ENCODE assay signal across 17 cellular contexts in the genomic region with DNA sequence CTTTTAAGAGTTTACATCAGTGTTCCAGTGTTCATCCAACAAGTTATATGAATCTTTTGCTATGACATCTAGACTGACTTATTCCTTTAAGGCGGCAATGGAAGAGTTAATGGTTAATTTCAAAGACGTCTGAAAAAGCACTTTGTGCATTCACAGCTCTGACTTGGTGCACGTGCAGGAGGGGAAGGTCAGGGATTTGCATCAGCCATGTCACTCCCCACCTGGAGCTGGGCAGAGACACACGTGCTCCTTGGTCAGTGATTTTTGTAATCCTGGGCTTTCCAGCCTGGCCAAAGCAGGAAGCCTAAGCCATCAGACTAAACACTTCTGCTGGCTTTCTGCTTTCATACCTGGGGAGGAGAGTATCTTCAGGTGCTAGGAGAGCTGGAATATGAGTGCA.
DNase-seq lines count a peak whose midpoint lies in the region; ATAC-seq, FAIRE-seq and TF ChIP-seq lines count a peak whose summit lies in the region.
"Had no signal": no experiment of that assay in that cellular context is flagged by ENCODE, and none has a peak within 500 bp of the region (broad histone marks: within the 10 kb centered on the region; RNA-seq: fewer than 3 reads in every experiment).

No MANE protein-coding gene starts in this region.

- H3K36me3 ChIP-seq in mammary epithelial cell (ENCODE audit: insufficient read depth, low read length) (no peaks in the 10 kb centered on the region), breast epithelium (no peaks in the 10 kb centered on the region)

- CTCF ChIA-PET in mammary epithelial cell (lab: Charles Lee; ENCODE audit: low non-redundant PET), result no interaction called here

- H3K4me2 ChIP-seq in mammary epithelial cell (ENCODE audit: insufficient read depth, low read depth, low read length), result no peak overlapping the region

- H3K27ac ChIP-seq in mammary epithelial cell (ENCODE audit: insufficient read depth, low read depth, low read length) (no peak overlapping the region), breast epithelium (no peak overlapping the region)
- H3K27ac ChIP-seq: 22Rv1 had no signal

- H3K4me3 ChIP-seq in mammary epithelial cell (replicated peaks in 1 of 3; ENCODE audit: insufficient read depth in 1 of 3, low read depth in 2 of 3, low read length in 3 of 3), result no peak overlapping the region
- H3K4me3 ChIP-seq in breast epithelium, result no peak overlapping the region

- TF ChIP-seq POLR2A in breast epithelium (IDR thresholded peaks at IDR 0.05), result no peak

- H3K27me3 Mint-ChIP-seq in osteocyte (ENCODE audit: unreplicated experiment), result no peaks in the 10 kb centered on the region

- H3K36me3 Mint-ChIP-seq in osteocyte (ENCODE audit: unreplicated experiment), result peaks cover 12% of the 10 kb centered on the region

- H3K4me1 Mint-ChIP-seq in osteocyte (ENCODE audit: unreplicated experiment), result peaks cover 13% of the 10 kb centered on the region

- H3K9ac ChIP-seq in mammary epithelial cell (ENCODE audit: insufficient read depth, low read length), result no peak overlapping the region

- TF ChIP-seq CTCF in mammary epithelial cell (conservative IDR thresholded peaks at IDR 0.05 in 1 of 2, IDR thresholded peaks at IDR 0.05 in 1 of 2; ENCODE audit: extremely low read depth in 1 of 2, insufficient read depth in 1 of 2, low read depth in 1 of 2, low read length in 2 of 2) (no peak), breast epithelium (IDR thresholded peaks at IDR 0.05) (no peak), osteocyte (IDR thresholded peaks at IDR 0.05) (no peak)

- FAIRE-seq in RCC 7860 (lab: Jason Lieb, UNC), result peak; percentile 24
- FAIRE-seq: GM19239, H54 had no signal

- WGBS in mammary epithelial cell (ENCODE audit: low coverage, missing lambda C conversion rate), result 73% methylated on average over 4 of the region's 4 CpGs

- no peak for ATAC-seq in GM21526 (IDR thresholded peaks at IDR 0.05; ENCODE audit: low FRiP score, unreplicated experiment)
- ATAC-seq: CD8-positive, alpha-beta T cell; HCT116 had no signal

- no peak overlapping the region for H2AFZ ChIP-seq in mammary epithelial cell (ENCODE audit: low read depth, low read length)

- H3K79me2 ChIP-seq in mammary epithelial cell (ENCODE audit: insufficient read depth, low read length), result peaks cover 2% of the 10 kb centered on the region

- H3K4me3 Mint-ChIP-seq in osteocyte (ENCODE audit: unreplicated experiment), result no peak overlapping the region
- H3K4me3 Mint-ChIP-seq: CD14-positive monocyte; CD8-positive, alpha-beta T cell had no signal

- H3K4me1 ChIP-seq in mammary epithelial cell (ENCODE audit: insufficient read depth, low read length) (peaks cover 30% of the 10 kb centered on the region), breast epithelium (no peaks in the 10 kb centered on the region)
- H3K4me1 ChIP-seq: Caco-2 had no signal

- in situ Hi-C loops in mammary epithelial cell (cut with MboI; ENCODE audit: low sequenced_read_pairs in 2 of 2), result no loop called here

- H3K27ac Mint-ChIP-seq in osteocyte (ENCODE audit: unreplicated experiment), result no peak overlapping the region
- H3K27ac Mint-ChIP-seq: CD14-positive monocyte; CD8-positive, alpha-beta T cell had no signal

- DNase-seq in mammary epithelial cell, result peak; percentile 14
- no peak for DNase-seq in breast epithelium (ENCODE audit: low spot score in 2 of 2)
- peak; percentile 23 for DNase-seq in RCC 7860 (ENCODE audit: low spot score)
- DNase-seq in glomerular visceral epithelial cell (ENCODE audit: extremely low spot score), result peak; percentile 23
- DNase-seq in renal cortical epithelial cell (ENCODE audit: low read depth), result peak; percentile 59
- DNase-seq in osteocyte (ENCODE audit: extremely low spot score, unreplicated experiment), result no peak
- no peak for DNase-seq in NCI-H2227 (lab: John Stamatoyannopoulos, UW; ENCODE audit: unreplicated experiment)
- DNase-seq: Caco-2; CD8-positive, alpha-beta T cell; DMS53; GF-D8 had no signal

- peaks cover 5% of the 10 kb centered on the region for H3K9me3 Mint-ChIP-seq in osteocyte (ENCODE audit: unreplicated experiment)

- no TSS peak for BruUV-seq in mammary epithelial cell (replicated peaks; lab: Mats Ljungman, UMichigan)

- H3K9me3 ChIP-seq in mammary epithelial cell (replicated peaks; ENCODE audit: insufficient read depth, low read length), result no peaks in the 10 kb centered on the region
- H3K9me3 ChIP-seq in breast epithelium, result peaks cover 0 to under 1% of the 10 kb centered on the region in 2 donors
- H3K9me3 ChIP-seq: Caco-2 had no signal

- intact Hi-C loops in mammary epithelial cell (cut with micrococcal nuclease), result no loop called here
- intact Hi-C loops in breast epithelium (cut with DNase I; ENCODE audit: low total_unique reads), result no loop called here

- no peaks in the 10 kb centered on the region for H4K20me1 ChIP-seq in mammary epithelial cell (ENCODE audit: insufficient read depth, low read length)

- dilution Hi-C loops in mammary epithelial cell (cut with HindIII; ENCODE audit: low sequenced_read_pairs), result no loop called here

- H3K27me3 ChIP-seq in mammary epithelial cell (ENCODE audit: insufficient read depth, low read length) (no peaks in the 10 kb centered on the region), breast epithelium (no peaks in the 10 kb centered on the region)

Comparison
In these comparisons a context has a peak if more than half of its experiments do, and no peak if none do; other contexts are left out.
1. DNase-seq: peak in mammary epithelial cell (single experiment), RCC 7860 (single experiment), glomerular visceral epithelial cell (single experiment) and renal cortical epithelial cell (single experiment); none in breast epithelium (0 of 2), osteocyte (single experiment) and NCI-H2227 (single experiment).